In genomic region chr1:46813858-46814396, GRCh38 we compare ENCODE assay signal across 8 cellular contexts. TPM values are rescaled to one million over a fixed set of nuclear protein-coding genes. Genes with fewer than 3 reads are reported as not detected.
"Had no signal": no experiment of that assay in that cellular context is flagged by ENCODE, and none has a peak within 500 bp of the region (broad histone marks: within the 10 kb centered on the region; RNA-seq: fewer than 3 reads in every experiment).

No MANE protein-coding gene starts in this region.

- H3K4me3 Mint-ChIP-seq: GM23338, H9 had no signal

- H3K4me1 Mint-ChIP-seq: GM23338, H9 had no signal

- H3K4me3 ChIP-seq: GM23338, K562 had no signal

- ATAC-seq: GM23338, K562 had no signal

- H3K9me3 Mint-ChIP-seq: GM23338, H9 had no signal

- H3K27ac Mint-ChIP-seq: GM23338, H9 had no signal

- H2AFZ ChIP-seq: GM23338 had no signal

- H3K4me2 ChIP-seq: GM23338 had no signal

- FAIRE-seq: HTR-8/SVneo, K562 had no signal

- DNase-seq: H9, HCEC 1CT, IMR-90, KG1 had no signal

RNA-seq across cellular contexts. Expression of gene CYP4B1, which starts 15.1 kb away (rescaled TPM):
- total RNA-seq: GM23338, H4, H9, IMR-90 had no signal
- polyA plus RNA-seq: GM23338, IMR-90, K562 had no signal
